ENCODE assay signal across 10 cellular contexts in the genomic region with DNA sequence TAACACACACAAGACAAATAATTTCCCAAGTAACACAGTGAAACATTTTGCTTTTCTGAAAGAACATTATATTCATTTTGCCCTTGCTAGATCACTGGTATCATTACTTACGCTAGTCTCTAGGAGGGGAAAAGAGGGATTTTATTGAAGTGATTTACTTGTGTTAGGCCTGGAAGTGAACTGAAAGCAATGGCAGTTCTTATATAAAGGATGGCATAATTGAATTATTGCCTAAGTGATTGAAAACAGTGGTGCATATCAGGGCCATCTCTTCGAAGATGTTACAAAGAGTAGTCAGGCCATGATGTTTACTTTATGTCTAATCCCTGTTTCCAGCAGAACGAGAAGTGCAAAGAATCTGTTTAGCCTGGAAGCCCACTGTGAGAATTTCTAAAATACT. TPM values are rescaled to one million over a fixed set of nuclear protein-coding genes. Genes with fewer than 3 reads are reported as not detected.
A peak's percentile ranks its signal among the peaks of the same experiment; 100 is the strongest.
DNase-seq lines count a peak whose midpoint lies in the region; ATAC-seq, FAIRE-seq and TF ChIP-seq lines count a peak whose summit lies in the region.
"Not testable (repeated sequence)": the region's sequence is repeated elsewhere in the genome, so short reads cannot be mapped to it uniquely, and the experiment has no call there.
"Had no signal": no experiment of that assay in that cellular context is flagged by ENCODE, and none has a peak within 500 bp of the region (broad histone marks: within the 10 kb centered on the region; RNA-seq: fewer than 3 reads in every experiment).

No MANE protein-coding gene starts in this region.

- H3K27ac ChIP-seq in A549; SK-N-SH (ENCODE audit: low read depth in 2 of 2, low read length in 1 of 2); GM12878 (ENCODE audit: control insufficient read depth, insufficient read depth): not testable (repeated sequence)
- H3K27ac ChIP-seq in cardiac muscle cell, result peak overlapping the region; percentile 45

- ATAC-seq in A549, GM12878: not testable (repeated sequence)

- H3K4me3 ChIP-seq in A549; SK-N-SH (ENCODE audit: low read depth in 2 of 2, low read length in 1 of 2); GM12878; cardiac muscle cell: not testable (repeated sequence)

- not testable (repeated sequence) for TF ChIP-seq EP300 in A549 (IDR thresholded peaks at IDR 0.05); SK-N-SH (IDR thresholded peaks at IDR 0.05; ENCODE audit: borderline replicate concordance in 1 of 2, low read depth in 1 of 2, low read length in 1 of 2); GM12878 (IDR thresholded peaks at IDR 0.05; ENCODE audit: borderline replicate concordance in 1 of 2, control insufficient read depth in 1 of 2, low read depth in 2 of 2, low read length in 2 of 2)

- not testable (repeated sequence) for H3K9me2 ChIP-seq in SK-N-SH

- RAD21 ChIA-PET in GM12878 (lab: Charles Lee; ENCODE audit: unreplicated experiment), result not testable (repeated sequence)

- TF ChIP-seq RAD21 in A549 (conservative IDR thresholded peaks at IDR 0.05 in 1 of 2, IDR thresholded peaks at IDR 0.05 in 1 of 2); SK-N-SH (IDR thresholded peaks at IDR 0.05; ENCODE audit: low read length); GM12878 (IDR thresholded peaks at IDR 0.05; ENCODE audit: insufficient read depth, low read depth, low read length): not testable (repeated sequence)

- not testable (repeated sequence) for H3F3A ChIP-seq in SK-N-SH (replicated peaks; ENCODE audit: insufficient read depth)

- not testable (repeated sequence) for H2AFZ ChIP-seq in SK-N-SH (ENCODE audit: low read depth); GM12878 (ENCODE audit: control insufficient read depth, low read depth, low read length)

- CTCF ChIA-PET in A549 (lab: Yijun Ruan, JAX); SK-N-SH (lab: Yijun Ruan, JAX); GM12878 (lab: Yijun Ruan, JAX): not testable (repeated sequence)

- H3K27me3 ChIP-seq in SK-N-SH (ENCODE audit: insufficient read depth); GM12878 (replicated peaks in 1 of 2; ENCODE audit: control insufficient read depth in 2 of 2, insufficient read depth in 2 of 2, low read length in 1 of 2); cardiac muscle cell: not testable (repeated sequence)

- not testable (repeated sequence) for TF ChIP-seq CTCF in A549 (IDR thresholded peaks at IDR 0.05); SK-N-SH (IDR thresholded peaks at IDR 0.05); GM12878 (IDR thresholded peaks at IDR 0.05 in 2 of 3, conservative IDR thresholded peaks at IDR 0.05 in 1 of 3; ENCODE audit: control insufficient read depth in 2 of 3, extremely low read depth in 1 of 3, insufficient read depth in 1 of 3, low read depth in 3 of 3, low read length in 3 of 3); cardiac muscle cell (IDR thresholded peaks at IDR 0.05; ENCODE audit: low read depth, low read length)

- peak; percentile 49 for FAIRE-seq in A549 (lab: Jason Lieb, UNC)
- peak; percentile 70 for FAIRE-seq in H54 (lab: Jason Lieb, UNC)
- FAIRE-seq in GM12878 (lab: Jason Lieb, UNC), result peak; percentile 89

- POLR2A ChIA-PET in A549 (lab: Yijun Ruan, JAX); SK-N-SH (lab: Yijun Ruan, JAX); GM12878 (lab: Charles Lee): not testable (repeated sequence)

- H3K36me3 ChIP-seq in SK-N-SH (replicated peaks in 1 of 2; ENCODE audit: control insufficient read depth in 1 of 2, insufficient read depth in 2 of 2, low read length in 1 of 2), result peaks cover 0 to 34% of the 10 kb centered on the region in 2 experiments
- not testable (repeated sequence) for H3K36me3 ChIP-seq in GM12878 (ENCODE audit: control insufficient read depth in 2 of 2, insufficient read depth in 2 of 2, low read length in 1 of 2)
- peaks cover 54% of the 10 kb centered on the region for H3K36me3 ChIP-seq in cardiac muscle cell

- not testable (repeated sequence) for DNase-seq in A549 (ENCODE audit: low read depth in 1 of 2, low spot score in 1 of 2); H54 (ENCODE audit: insufficient read length, low spot score); GM12878 (ENCODE audit: low read depth, low spot score); cardiac muscle cell (ENCODE audit: low read depth in 1 of 2, low spot score in 1 of 2)
- peak; percentile 10 for DNase-seq in NCI-H82 (lab: John Stamatoyannopoulos, UW)
- peak; percentile 1 for DNase-seq in SK-N-SH

- H3K9me3 ChIP-seq in A549; SK-N-SH; GM12878 (replicated peaks; ENCODE audit: control insufficient read depth, insufficient read depth, low read length); cardiac muscle cell (ENCODE audit: low read depth): not testable (repeated sequence)

- H3K9ac ChIP-seq in SK-N-SH; GM12878 (ENCODE audit: control insufficient read depth, insufficient read depth, low read length): not testable (repeated sequence)

- H3K79me2 ChIP-seq in SK-N-SH (ENCODE audit: insufficient read depth); GM12878 (ENCODE audit: control insufficient read depth, insufficient read depth, low read length): not testable (repeated sequence)

- not testable (repeated sequence) for H3K4me1 ChIP-seq in A549; SK-N-SH (ENCODE audit: control insufficient read depth in 1 of 2, insufficient read depth in 2 of 2, low read depth in 1 of 2, low read length in 1 of 2); GM12878 (ENCODE audit: control insufficient read depth, insufficient read depth, low read length); cardiac muscle cell (ENCODE audit: low read depth)

- 68% methylated on average over 3 of the region's 3 CpGs for WGBS in A549 (ENCODE audit: missing lambda C conversion rate)
- 42% methylated on average over 3 of the region's 3 CpGs for WGBS in SK-N-SH (ENCODE audit: low lambda C conversion rate)
- WGBS in GM12878 (ENCODE audit: insufficient coverage, insufficient replicate concordance, low lambda C conversion rate, missing lambda C conversion rate), result 64% methylated on average over 2 of the region's 3 CpGs

- H3K4me2 ChIP-seq in A549; SK-N-SH; GM12878 (ENCODE audit: control insufficient read depth, insufficient read depth): not testable (repeated sequence)

- SMC1A ChIA-PET in GM12878 (lab: Charles Lee; ENCODE audit: uncharacterized antibody, unreplicated experiment), result not testable (repeated sequence)

- in situ Hi-C loops in GM12878 (cut with MboI), result loop anchor here (25.0 kb wide), 1 partner anchor 297 kb away; no protein-coding TSS in a partner anchor

- not testable (repeated sequence) for TF ChIP-seq POLR2A in A549 (IDR thresholded peaks at IDR 0.05; ENCODE audit: low read length); H54 (IDR thresholded peaks at IDR 0.05; ENCODE audit: low read depth, low read length); GM12878 (IDR thresholded peaks at IDR 0.05; ENCODE audit: low read depth, low read length)

- H4K20me1 ChIP-seq in SK-N-SH (ENCODE audit: insufficient read depth); GM12878 (ENCODE audit: control insufficient read depth, insufficient read depth): not testable (repeated sequence)

- intact Hi-C loops in GM12878 (cut with micrococcal nuclease; ENCODE audit: unreplicated experiment), result not testable (repeated sequence)

- not testable (repeated sequence) for BruUV-seq in GM12878 (replicated peaks; lab: Mats Ljungman, UMichigan)

TF ChIP-seq in SK-N-SH, 30 proteins besides CTCF, POLR2A, EP300 and RAD21:
- peak; percentile 29; the same call in 1 of the 2 replicates for TF ChIP-seq GATA2 (CRISPR knock-in tag; IDR thresholded peaks at IDR 0.05)
TF ChIP-seq in SK-N-SH: peak in this region for 1; not testable (repeated sequence) for 29.

RNA-seq across cellular contexts. Expression of a gene that starts 38.8 kb away (rescaled TPM):
- polyA plus RNA-seq in A549 (2011; rRNA removed) (1.6 and 2.3 TPM in 2 replicates), A549 (2017; fragmentation: RNase III; extraction: RNeasy Plus Mini Kit Qiagen cat#74134 plus additional on column Dnase treatment) (1.3 to 1.6 TPM (median 1.5 TPM) in 3 replicates), SK-N-SH (2012; rRNA removed) (1.0 and 1.5 TPM in 2 replicates), GM12878 (2011; rRNA removed) (not detected in 2 replicates), GM12878 (2014; fragmentation: Illumina TruSeq; extraction: Trizol) (not detected in 2 replicates), GM12878 (2014; fragmentation: Nextera tagmentation; extraction: Ambion mirVana) (not detected), GM12878 (2014; rRNA removed) (not detected in 2 replicates), GM12878 (2016; fragmentation: Nextera tagmentation; extraction: Ambion mirVana) (not detected), cardiac muscle cell (25.0 and 40.1 TPM in 2 replicates)
- 0.62 and 0.91 TPM in 2 replicates for polyA plus RNA-seq in A549 (2012; cell fraction: cytosol; rRNA removed)
- 0.90 and 1.5 TPM in 2 replicates for polyA plus RNA-seq in A549 (2012; cell fraction: nucleus; rRNA removed)
- polyA minus RNA-seq in A549 (2011; rRNA and poly(A)+ RNA removed), result 13.4 and 16.7 TPM in 2 replicates
- 0.62 and 0.80 TPM in 2 replicates for polyA plus RNA-seq in SK-N-SH (2012; cell fraction: cytosol; rRNA removed)
- polyA plus RNA-seq in SK-N-SH (2012; cell fraction: nucleus; rRNA removed), result 1.0 and 1.1 TPM in 2 replicates
- not detected in 2 replicates for total RNA-seq in GM12878 (2013; cell fraction: nucleolus; rRNA removed)
- total RNA-seq in GM12878 (2014; rRNA removed) (not detected in 2 replicates), GM12878 (2014; rRNA removed; fragmentation: Illumina TruSeq; extraction: Trizol) (not detected in 2 replicates), GM12878 (2021) (not detected in 2 replicates), cardiac muscle cell (240 and 482 TPM in 2 replicates)
- polyA plus RNA-seq in GM12878 (2011; ENCODE audit: low read depth), result not detected
- polyA plus RNA-seq in GM12878 (2011; cell fraction: cytosol; rRNA removed), result not detected in 2 replicates
- polyA plus RNA-seq in GM12878 (2011; cell fraction: nucleus; rRNA removed), result not detected in 2 replicates
- not detected in 2 replicates for polyA plus RNA-seq in GM12878 (2012)
- not detected in 2 replicates for polyA minus RNA-seq in GM12878 (2011; rRNA and poly(A)+ RNA removed)
- polyA minus RNA-seq in GM12878 (2011; cell fraction: cytosol; rRNA and poly(A)+ RNA removed), result 0.52 TPM in 1 of 2 replicates, not detected in the other
- polyA minus RNA-seq in GM12878 (2011; cell fraction: nucleus; rRNA and poly(A)+ RNA removed), result not detected in 2 replicates
- total RNA-seq: CD4-positive, alpha-beta memory T cell; CD8-positive, alpha-beta memory T cell had no signal
- polyA plus RNA-seq: AG04450; CD14-positive monocyte; CD4-positive, alpha-beta memory T cell; CD8-positive, alpha-beta memory T cell had no signal
